ENCODE assay signal across 1 cellular context in genomic region chr6:25251426-25251825, GRCh38.
TF ChIP-seq lines count a peak whose summit lies in the region.

No MANE protein-coding gene starts in this region.

TF ChIP-seq in K562, 482 proteins besides CTCF, POLR2A, EP300 and RAD21:
- no peak for TF ChIP-seq ZNF384 (IDR thresholded peaks at IDR 0.05; ENCODE audit: low read depth, low read length)
- TF ChIP-seq, protein P1, sequence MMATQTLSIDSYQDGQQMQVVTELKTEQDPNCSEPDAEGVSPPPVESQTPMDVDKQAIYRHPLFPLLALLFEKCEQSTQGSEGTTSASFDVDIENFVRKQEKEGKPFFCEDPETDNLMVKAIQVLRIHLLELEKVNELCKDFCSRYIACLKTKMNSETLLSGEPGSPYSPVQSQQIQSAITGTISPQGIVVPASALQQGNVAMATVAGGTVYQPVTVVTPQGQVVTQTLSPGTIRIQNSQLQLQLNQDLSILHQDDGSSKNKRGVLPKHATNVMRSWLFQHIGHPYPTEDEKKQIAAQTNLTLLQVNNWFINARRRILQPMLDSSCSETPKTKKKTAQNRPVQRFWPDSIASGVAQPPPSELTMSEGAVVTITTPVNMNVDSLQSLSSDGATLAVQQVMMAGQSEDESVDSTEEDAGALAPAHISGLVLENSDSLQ (IDR thresholded peaks at IDR 0.05) = peak; percentile 61; the same call in 1 of the 2 replicates
